ENCODE assay signal across 13 cellular contexts in the genomic region with DNA sequence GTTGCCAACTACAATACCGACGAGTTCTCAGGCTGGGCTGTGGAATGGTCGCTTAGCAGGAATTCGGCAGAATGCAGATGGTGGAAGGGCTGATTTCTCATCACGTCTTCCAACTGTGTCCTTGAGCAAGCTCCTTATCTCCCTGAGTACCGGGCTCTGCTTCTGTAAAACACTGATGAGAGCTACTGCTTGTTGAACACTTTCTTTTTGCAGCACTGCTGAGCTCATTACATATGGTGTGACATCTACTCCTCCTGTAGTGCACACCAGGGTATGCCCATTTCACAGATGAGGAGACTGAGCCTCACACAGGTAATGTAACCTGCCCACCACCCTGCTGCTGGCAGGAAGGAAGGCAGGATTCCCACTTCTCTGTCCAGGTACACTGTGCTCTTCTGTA. TPM values are rescaled to one million over a fixed set of nuclear protein-coding genes. Genes with fewer than 3 reads are reported as not detected.
"Had no signal": no experiment of that assay in that cellular context is flagged by ENCODE, and none has a peak within 500 bp of the region (broad histone marks: within the 10 kb centered on the region; RNA-seq: fewer than 3 reads in every experiment).

No MANE protein-coding gene starts in this region.

- ATAC-seq: gastroesophageal sphincter, heart right ventricle had no signal

- H3K79me2 ChIP-seq: parathyroid adenoma had no signal

- H3K27ac Mint-ChIP-seq: activated CD8-positive, alpha-beta memory T cell treated with anti-CD3 and anti-CD28 coated beads, Interleukin-2, amount 10 ng/mL, durations not matched to agents 7 days and 5 days; stimulated activated memory B cell treated with anti-CD40 and anti-IgM and Interleukin-4, amounts not matched to agents 10 μg/mL and 1 μg/mL and 100 μg/mL, for 72 hours; T-helper 2 cell treated with Interferon-gamma antibody and Interleukin-4, amounts not matched to agents 5 μg/mL and 100 μg/mL, for 36 hours had no signal

- H3K27me3 Mint-ChIP-seq: stimulated activated memory B cell treated with anti-CD40 and anti-IgM and Interleukin-4, amounts not matched to agents 10 μg/mL and 1 μg/mL and 100 μg/mL, for 72 hours had no signal

- H3K9me3 ChIP-seq: gastroesophageal sphincter, heart right ventricle, tibial nerve had no signal

- H3K9ac ChIP-seq: parathyroid adenoma had no signal

- H3K27me3 ChIP-seq: gastroesophageal sphincter, tibial nerve had no signal

- H3K9me3 Mint-ChIP-seq: stimulated activated memory B cell treated with anti-CD40 and anti-IgM and Interleukin-4, amounts not matched to agents 10 μg/mL and 1 μg/mL and 100 μg/mL, for 72 hours; T-helper 2 cell treated with Interferon-gamma antibody and Interleukin-4, amounts not matched to agents 5 μg/mL and 100 μg/mL, for 36 hours had no signal

- H3K36me3 Mint-ChIP-seq: activated CD8-positive, alpha-beta memory T cell treated with anti-CD3 and anti-CD28 coated beads, Interleukin-2, amount 10 ng/mL, durations not matched to agents 7 days and 5 days; stimulated activated memory B cell treated with anti-CD40 and anti-IgM and Interleukin-4, amounts not matched to agents 10 μg/mL and 1 μg/mL and 100 μg/mL, for 72 hours had no signal

- H3K36me3 ChIP-seq: gastroesophageal sphincter, tibial nerve had no signal

- H3K27ac ChIP-seq: gastroesophageal sphincter, heart right ventricle, parathyroid adenoma, tibial nerve had no signal

- H2AFZ ChIP-seq: parathyroid adenoma had no signal

- H3K4me3 ChIP-seq: gastroesophageal sphincter, heart right ventricle, tibial nerve had no signal

- H3K4me1 Mint-ChIP-seq: stimulated activated memory B cell treated with anti-CD40 and anti-IgM and Interleukin-4, amounts not matched to agents 10 μg/mL and 1 μg/mL and 100 μg/mL, for 72 hours had no signal

- DNase-seq: activated CD4-positive, CD25-positive, alpha-beta regulatory T cell; activated CD8-positive, alpha-beta memory T cell treated with anti-CD3 and anti-CD28 coated beads, Interleukin-2, amount 10 ng/mL, durations not matched to agents 7 days and 5 days; activated gamma-delta T cell; heart right ventricle; midbrain; substantia nigra had no signal

- H3K4me3 Mint-ChIP-seq: activated CD8-positive, alpha-beta memory T cell treated with anti-CD3 and anti-CD28 coated beads, Interleukin-2, amount 10 ng/mL, durations not matched to agents 7 days and 5 days; stimulated activated memory B cell treated with anti-CD40 and anti-IgM and Interleukin-4, amounts not matched to agents 10 μg/mL and 1 μg/mL and 100 μg/mL, for 72 hours; T-helper 2 cell treated with Interferon-gamma antibody and Interleukin-4, amounts not matched to agents 5 μg/mL and 100 μg/mL, for 36 hours had no signal

RNA-seq across cellular contexts. Expression of a gene that starts 8.3 kb away (rescaled TPM):
- total RNA-seq: chondrocyte, dermis microvascular lymphatic vessel endothelial cell had no signal
